ENCODE assay signal across 8 cellular contexts in genomic region chr1:203607169-203607873, GRCh38. TPM values are rescaled to one million over a fixed set of nuclear protein-coding genes. Genes with fewer than 3 reads are reported as not detected.
A peak's percentile ranks its signal among the peaks of the same experiment; 100 is the strongest.
DNase-seq lines count a peak whose midpoint lies in the region; ATAC-seq and TF ChIP-seq lines count a peak whose summit lies in the region.

No MANE protein-coding gene starts in this region.

- ATAC-seq in Right ventricle myocardium superior (ENCODE audit: poor library complexity): peak; percentile 48
- ATAC-seq in WTC11: no peak
- no peak for ATAC-seq in GM23338
- ATAC-seq in HG03045 (IDR thresholded peaks at IDR 0.05; ENCODE audit: unreplicated experiment): no peak
- no peak for ATAC-seq in HG02642 (IDR thresholded peaks at IDR 0.05; ENCODE audit: poor library complexity, unreplicated experiment)

- peak overlapping the region; percentile 68; the same call in 1 of the 2 replicates for H3K27ac Mint-ChIP-seq in WTC11
- H3K27ac Mint-ChIP-seq in osteocyte (ENCODE audit: unreplicated experiment): peak overlapping the region; percentile 56
- H3K27ac Mint-ChIP-seq in GM23338: no peak overlapping the region

- no peaks in the 10 kb centered on the region for H3F3A ChIP-seq in GM23338 (replicated peaks; ENCODE audit: low read depth)

- H2AFZ ChIP-seq in GM23338: no peak overlapping the region

- CTCF ChIA-PET in WTC11 (lab: Charles Lee): interaction anchor here (1.7 kb wide), 1 partner anchor 9 kb away, joined by 4 read pairs; no protein-coding TSS in a partner anchor

- H3K4me1 Mint-ChIP-seq in WTC11 (no peaks in the 10 kb centered on the region), osteocyte (ENCODE audit: unreplicated experiment) (peaks cover 20% of the 10 kb centered on the region), GM23338 (no peaks in the 10 kb centered on the region)

- H3K4me3 ChIP-seq in right atrium auricular region (no peak overlapping the region), cardiac fibroblast (replicated peaks in 1 of 2; ENCODE audit: low read depth in 2 of 2, low read length in 2 of 2) (no peak overlapping the region), GM23338 (no peak overlapping the region)

- H3K4me1 ChIP-seq in right atrium auricular region (peaks cover 0 to 19% of the 10 kb centered on the region in 2 donors), GM23338 (ENCODE audit: insufficient read depth) (no peaks in the 10 kb centered on the region)

- DNase-seq in Right ventricle myocardium superior (peak; percentile 68), right atrium auricular region (ENCODE audit: low spot score) (no peak), WTC11 (ENCODE audit: low spot score) (no peak), cardiac fibroblast (ENCODE audit: low read depth in 2 of 2) (peak; percentile 91 to 92), osteocyte (ENCODE audit: extremely low spot score, unreplicated experiment) (no peak), GM23338 (ENCODE audit: low spot score) (no peak)

- H3K27me3 ChIP-seq in right atrium auricular region (no peaks in the 10 kb centered on the region), GM23338 (ENCODE audit: insufficient read depth) (no peaks in the 10 kb centered on the region)

- POLR2A ChIA-PET in WTC11 (lab: Charles Lee): no interaction called here

- no peak overlapping the region for H3K4me2 ChIP-seq in GM23338

- no peaks in the 10 kb centered on the region for H3K9me3 ChIP-seq in right atrium auricular region

- H3K27ac ChIP-seq in right atrium auricular region (no peak overlapping the region), GM23338 (ENCODE audit: low read depth) (no peak overlapping the region)

- TF ChIP-seq CTCF in right atrium auricular region (IDR thresholded peaks at IDR 0.05) (no peak), WTC11 (IDR thresholded peaks at IDR 0.05) (no peak), cardiac fibroblast (IDR thresholded peaks at IDR 0.05; ENCODE audit: low read depth, low read length) (no peak), osteocyte (IDR thresholded peaks at IDR 0.05) (no peak), GM23338 (conservative IDR thresholded peaks at IDR 0.05; ENCODE audit: low read depth in 2 of 2) (no peak)

- intact Hi-C loops in Right ventricle myocardium superior (cut with DNase I): loop anchor here (5.0 kb wide), 1 partner anchor 100 kb away; no protein-coding TSS in a partner anchor

- H3K79me2 ChIP-seq in GM23338 (replicated peaks; ENCODE audit: insufficient read depth): no peaks in the 10 kb centered on the region

- no peaks in the 10 kb centered on the region for H3K9me3 Mint-ChIP-seq in WTC11
- no peaks in the 10 kb centered on the region for H3K9me3 Mint-ChIP-seq in osteocyte (ENCODE audit: unreplicated experiment)
- H3K9me3 Mint-ChIP-seq in GM23338: no peaks in the 10 kb centered on the region

- no peaks in the 10 kb centered on the region for H3K36me3 ChIP-seq in right atrium auricular region
- H3K36me3 ChIP-seq in GM23338 (ENCODE audit: insufficient read depth): no peaks in the 10 kb centered on the region

- no peaks in the 10 kb centered on the region for H3K27me3 Mint-ChIP-seq in WTC11 (ENCODE audit: low read depth)
- no peaks in the 10 kb centered on the region for H3K27me3 Mint-ChIP-seq in osteocyte (ENCODE audit: unreplicated experiment)
- peaks cover 6% of the 10 kb centered on the region for H3K27me3 Mint-ChIP-seq in GM23338 (ENCODE audit: insufficient read depth, low read depth, poor library complexity)

- no peaks in the 10 kb centered on the region for H3K9me2 ChIP-seq in GM23338 (ENCODE audit: insufficient read depth)

- no peaks in the 10 kb centered on the region for H3K36me3 Mint-ChIP-seq in WTC11
- H3K36me3 Mint-ChIP-seq in osteocyte (ENCODE audit: unreplicated experiment): no peaks in the 10 kb centered on the region
- no peaks in the 10 kb centered on the region for H3K36me3 Mint-ChIP-seq in GM23338 (ENCODE audit: low read depth)

- H4K20me1 ChIP-seq in GM23338 (replicated peaks; ENCODE audit: insufficient read depth): no peaks in the 10 kb centered on the region

- no peak overlapping the region for H3K4me3 Mint-ChIP-seq in WTC11
- no peak overlapping the region for H3K4me3 Mint-ChIP-seq in osteocyte (ENCODE audit: unreplicated experiment)
- no peak overlapping the region for H3K4me3 Mint-ChIP-seq in GM23338

TF ChIP-seq in WTC11, 78 proteins besides CTCF, POLR2A, EP300 and RAD21 (continues in another document):
- TF ChIP-seq TP53 (CRISPR knock-in tag; IDR thresholded peaks at IDR 0.05): no peak
- TF ChIP-seq NFE2L1 (CRISPR knock-in tag; IDR thresholded peaks at IDR 0.05): no peak
- TF ChIP-seq ATF1 (CRISPR knock-in tag; IDR thresholded peaks at IDR 0.05): no peak
- TF ChIP-seq NFATC4 (CRISPR knock-in tag; IDR thresholded peaks at IDR 0.05): no peak
- TF ChIP-seq ZNF671 (CRISPR knock-in tag; IDR thresholded peaks at IDR 0.05): no peak
- TF ChIP-seq AFF4 (CRISPR knock-in tag; IDR thresholded peaks at IDR 0.05; ENCODE audit: borderline replicate concordance): no peak

TF ChIP-seq in GM23338, 12 proteins besides CTCF, POLR2A, EP300 and RAD21 (continues in another document):
- TF ChIP-seq CREB1 (CRISPR knock-in tag; IDR thresholded peaks at IDR 0.05; ENCODE audit: low read depth) (no peak), REST (IDR thresholded peaks at IDR 0.05; ENCODE audit: unreplicated experiment) (no peak), NANOG (IDR thresholded peaks at IDR 0.05; ENCODE audit: borderline replicate concordance) (no peak)

RNA-seq across cellular contexts. Expression of gene ATP2B4, which starts 19.3 kb away (rescaled TPM):
- total RNA-seq in Right ventricle myocardium superior (62.9 TPM), right atrium auricular region (100 to 1,000 TPM in 1 of 2 donors, 10 to 100 TPM in 1; 86.1 to 171 TPM), WTC11 (2021) (18.5 to 22.1 TPM (median 19.1 TPM) in 3 replicates), osteocyte (39.4 and 42.1 TPM in 2 replicates)
- 14.6 and 15.8 TPM in 2 replicates for total RNA-seq in GM23338 (2014; rRNA removed; shearing (Covaris generic))
- 4.3 and 5.5 TPM in 2 replicates for polyA plus RNA-seq in GM23338 (2016; fragmentation: Nextera tagmentation; extraction: Ambion mirVana)

Comparison
In these comparisons a context has a peak if more than half of its experiments do, and no peak if none do; other contexts are left out.
1. DNase-seq: peak in Right ventricle myocardium superior (single experiment) and cardiac fibroblast (2 of 2); none in right atrium auricular region (single experiment), WTC11 (single experiment), osteocyte (single experiment) and GM23338 (single experiment).